ENCODE assay signal across 1 cellular context in genomic region chr17:74429604-74430384, GRCh38.
TF ChIP-seq lines count a peak whose summit lies in the region.

No MANE protein-coding gene starts in this region.

TF ChIP-seq in HepG2, 621 proteins besides CTCF, POLR2A, EP300 and RAD21 (continued from another document and continues in another):
- TF ChIP-seq FUBP1 (CRISPR knock-in tag; IDR thresholded peaks at IDR 0.05; ENCODE audit: borderline replicate concordance) (no peak), TMF1 (CRISPR knock-in tag; IDR thresholded peaks at IDR 0.05; ENCODE audit: low read depth) (no peak), ATM (IDR thresholded peaks at IDR 0.05; ENCODE audit: borderline replicate concordance) (no peak), TOE1 (CRISPR knock-in tag; IDR thresholded peaks at IDR 0.05) (no peak), ZHX1 (CRISPR knock-in tag; IDR thresholded peaks at IDR 0.05; ENCODE audit: low read depth) (0 out of 2 replicates have a peak, but pooled peaks have one; percentile 23), ZNF510 (CRISPR knock-in tag; IDR thresholded peaks at IDR 0.05; ENCODE audit: low read depth) (no peak; the same call in none of the 2 replicates), MBNL3 (CRISPR knock-in tag; conservative IDR thresholded peaks at IDR 0.05) (no peak), ZNF460 (CRISPR knock-in tag; IDR thresholded peaks at IDR 0.05; ENCODE audit: borderline replicate concordance) (no peak), ZNF609 (CRISPR knock-in tag; IDR thresholded peaks at IDR 0.05; ENCODE audit: borderline replicate concordance) (peak; percentile 1), NFIC (IDR thresholded peaks at IDR 0.05; ENCODE audit: low read length) (peak; percentile 25; the same call in 1 of the 2 replicates), ZBTB42 (CRISPR knock-in tag; IDR thresholded peaks at IDR 0.05) (no peak), ZBTB38 (CRISPR knock-in tag; IDR thresholded peaks at IDR 0.05) (peak; percentile 59; the same call in 1 of the 2 replicates), ZNF687 (CRISPR knock-in tag; IDR thresholded peaks at IDR 0.05) (peak; percentile 81), PHF20 (CRISPR knock-in tag; IDR thresholded peaks at IDR 0.05) (peak; percentile 48; the same call in 1 of the 2 replicates), JUN (CRISPR knock-in tag; IDR thresholded peaks at IDR 0.05) (peak; percentile 39; the same call in 1 of the 2 replicates), ZNF563 (CRISPR knock-in tag; IDR thresholded peaks at IDR 0.05) (no peak; the same call in 1 of the 2 replicates), ZBED4 (CRISPR knock-in tag; IDR thresholded peaks at IDR 0.05; ENCODE audit: borderline replicate concordance) (peak; percentile 13; the same call in 1 of the 2 replicates), JUNB (CRISPR knock-in tag; IDR thresholded peaks at IDR 0.05; ENCODE audit: borderline replicate concordance) (no peak), KLF13 (CRISPR knock-in tag; IDR thresholded peaks at IDR 0.05) (0 out of 2 replicates have a peak, but pooled peaks have one; percentile 48), MEIS2 (CRISPR knock-in tag; IDR thresholded peaks at IDR 0.05) (peak; percentile 36; the same call in 1 of the 2 replicates), HIC2 (CRISPR knock-in tag; IDR thresholded peaks at IDR 0.05; ENCODE audit: low read depth) (peak; percentile 66), ZNF619 (CRISPR knock-in tag; IDR thresholded peaks at IDR 0.05) (0 out of 2 replicates have a peak, but pooled peaks have one; percentile 11), FOXA3 (CRISPR knock-in tag; IDR thresholded peaks at IDR 0.05) (peak; percentile 41; the same call in 1 of the 2 replicates), MBD4 (IDR thresholded peaks at IDR 0.05; ENCODE audit: borderline replicate concordance, low read length) (no peak), REXO4 (CRISPR knock-in tag; IDR thresholded peaks at IDR 0.05; ENCODE audit: borderline replicate concordance) (no peak), ZNF614 (CRISPR knock-in tag; IDR thresholded peaks at IDR 0.05; ENCODE audit: borderline replicate concordance) (0 out of 2 replicates have a peak, but pooled peaks have one; percentile 37), ZNF572 (CRISPR knock-in tag; IDR thresholded peaks at IDR 0.05) (no peak), CSRNP1 (CRISPR knock-in tag; IDR thresholded peaks at IDR 0.05) (no peak)
